ENCODE assay signal across 1 cellular context in genomic region chr11:64935634-64936081, GRCh38.
TF ChIP-seq lines count a peak whose summit lies in the region.

Gene GPHA2 (minus strand): TSS chr11:64935893. CDS start chr11:64935460, 433 bp downstream.

TF ChIP-seq in HepG2, 621 proteins besides CTCF, POLR2A, EP300 and RAD21 (continued from another document):
- no peak for TF ChIP-seq ZNF709 (CRISPR knock-in tag; IDR thresholded peaks at IDR 0.05)
- TF ChIP-seq ZNF772 (CRISPR knock-in tag; IDR thresholded peaks at IDR 0.05): 0 out of 2 replicates have a peak, but pooled peaks have one; percentile 55
- no peak for TF ChIP-seq ESRRA (CRISPR knock-in tag; IDR thresholded peaks at IDR 0.05; ENCODE audit: low read depth)
- no peak for TF ChIP-seq NR2F6 (IDR thresholded peaks at IDR 0.05)
- 0 out of 2 replicates have a peak, but pooled peaks have one; percentile 19 for TF ChIP-seq NR2F6 (CRISPR knock-in tag; IDR thresholded peaks at IDR 0.05)
- 0 out of 2 replicates have a peak, but pooled peaks have one; percentile 41 for TF ChIP-seq KMT2A (CRISPR knock-in tag; IDR thresholded peaks at IDR 0.05)
- TF ChIP-seq POLR2AphosphoS5 (IDR thresholded peaks at IDR 0.05; ENCODE audit: low read depth, low read length): peak; percentile 83
- peak; percentile 73; the same call in 1 of the 2 replicates for TF ChIP-seq ZNF614 (CRISPR knock-in tag; IDR thresholded peaks at IDR 0.05; ENCODE audit: borderline replicate concordance)
- TF ChIP-seq HOXA9 (CRISPR knock-in tag; IDR thresholded peaks at IDR 0.05; ENCODE audit: borderline replicate concordance): no peak
- TF ChIP-seq NR2F2 (IDR thresholded peaks at IDR 0.05; ENCODE audit: borderline replicate concordance, low read depth): no peak; the same call in 1 of the 2 replicates
- TF ChIP-seq HOXA3 (CRISPR knock-in tag; IDR thresholded peaks at IDR 0.05): 0 out of 2 replicates have a peak, but pooled peaks have one; percentile 21
- TF ChIP-seq HDAC2 (CRISPR knock-in tag; IDR thresholded peaks at IDR 0.05): peak; percentile 41; the same call in 1 of the 2 replicates
- TF ChIP-seq KAT8 (CRISPR knock-in tag; IDR thresholded peaks at IDR 0.05): 0 out of 2 replicates have a peak, but pooled peaks have one; percentile 32
- no peak for TF ChIP-seq ZFP90 (CRISPR knock-in tag; IDR thresholded peaks at IDR 0.05; ENCODE audit: borderline replicate concordance)
- TF ChIP-seq ZNF580 (CRISPR knock-in tag; IDR thresholded peaks at IDR 0.05; ENCODE audit: borderline replicate concordance, low read depth): no peak
- peak; percentile 72; the same call in 1 of the 2 replicates for TF ChIP-seq KLF12 (CRISPR knock-in tag; IDR thresholded peaks at IDR 0.05; ENCODE audit: borderline replicate concordance)
- TF ChIP-seq HDAC1 (CRISPR knock-in tag; IDR thresholded peaks at IDR 0.05): 0 out of 2 replicates have a peak, but pooled peaks have one; percentile 25
- TF ChIP-seq TOE1 (CRISPR knock-in tag; IDR thresholded peaks at IDR 0.05): 0 out of 2 replicates have a peak, but pooled peaks have one; percentile 60
- TF ChIP-seq ZNF747 (CRISPR knock-in tag; IDR thresholded peaks at IDR 0.05; ENCODE audit: borderline replicate concordance): no peak
- TF ChIP-seq ARNT (IDR thresholded peaks at IDR 0.05): no peak
- TF ChIP-seq STAG1 (CRISPR knock-in tag; IDR thresholded peaks at IDR 0.05): peak; percentile 33
- TF ChIP-seq ATF4 (CRISPR knock-in tag; IDR thresholded peaks at IDR 0.05): no peak
- 0 out of 2 replicates have a peak, but pooled peaks have one; percentile 65 for TF ChIP-seq ZMAT3 (CRISPR knock-in tag; conservative IDR thresholded peaks at IDR 0.05)
- TF ChIP-seq CHCHD3 (CRISPR knock-in tag; IDR thresholded peaks at IDR 0.05): no peak
- no peak for TF ChIP-seq BCL3 (CRISPR knock-in tag; IDR thresholded peaks at IDR 0.05)
- TF ChIP-seq ZNF564 (CRISPR knock-in tag; IDR thresholded peaks at IDR 0.05): 0 out of 2 replicates have a peak, but pooled peaks have one; percentile 25
- TF ChIP-seq SOX5 (CRISPR knock-in tag; IDR thresholded peaks at IDR 0.05; ENCODE audit: borderline replicate concordance): 0 out of 2 replicates have a peak, but pooled peaks have one; percentile 7
- no peak for TF ChIP-seq ZNF382 (CRISPR knock-in tag; IDR thresholded peaks at IDR 0.05; ENCODE audit: borderline replicate concordance)
- TF ChIP-seq BRF2 (CRISPR knock-in tag; IDR thresholded peaks at IDR 0.05): no peak
- peak; percentile 96 for TF ChIP-seq DR1 (CRISPR knock-in tag; IDR thresholded peaks at IDR 0.05)
- no peak for TF ChIP-seq ZNF597 (CRISPR knock-in tag; IDR thresholded peaks at IDR 0.05)
- TF ChIP-seq ZNF263 (CRISPR knock-in tag; IDR thresholded peaks at IDR 0.05): peak; percentile 36; the same call in 1 of the 2 replicates
- TF ChIP-seq PHF20 (CRISPR knock-in tag; IDR thresholded peaks at IDR 0.05): 0 out of 2 replicates have a peak, but pooled peaks have one; percentile 8
- TF ChIP-seq MYC (CRISPR knock-in tag; IDR thresholded peaks at IDR 0.05; ENCODE audit: borderline replicate concordance): 0 out of 2 replicates have a peak, but pooled peaks have one; percentile 36
- TF ChIP-seq SP1 (IDR thresholded peaks at IDR 0.05): no peak
- TF ChIP-seq SP1 (CRISPR knock-in tag; IDR thresholded peaks at IDR 0.05): 0 out of 2 replicates have a peak, but pooled peaks have one; percentile 32
TF ChIP-seq in HepG2: peak in this region for 59.
